21 cellular contexts compared by ENCODE assay signal in genomic region chr15:96125681-96126080, GRCh38.
DNase-seq lines count a peak whose midpoint lies in the region; ATAC-seq and TF ChIP-seq lines count a peak whose summit lies in the region.
"Had no signal": no experiment of that assay in that cellular context is flagged by ENCODE, and none has a peak within 500 bp of the region (broad histone marks: within the 10 kb centered on the region; RNA-seq: fewer than 3 reads in every experiment).

No MANE protein-coding gene starts in this region.

- CTCF ChIA-PET in MCF 10A (lab: Yijun Ruan, JAX) = no interaction called here

- no peak overlapping the region for H3K4me3 ChIP-seq in breast epithelium
- H3K4me3 ChIP-seq in fibroblast of villous mesenchyme (ENCODE audit: low read depth, low read length) = no peak overlapping the region
- H3K4me3 ChIP-seq in colonic mucosa = no peak overlapping the region
- no peak overlapping the region for H3K4me3 ChIP-seq in dorsolateral prefrontal cortex
- H3K4me3 ChIP-seq: hepatocyte had no signal

- no peaks in the 10 kb centered on the region for H3K4me1 ChIP-seq in breast epithelium
- H3K4me1 ChIP-seq in colonic mucosa = no peaks in the 10 kb centered on the region

- no peak overlapping the region for H3K27ac Mint-ChIP-seq in MCF 10A (ENCODE audit: low read depth, unreplicated experiment)
- H3K27ac Mint-ChIP-seq: activated CD4-positive, alpha-beta T cell treated with anti-CD3 and anti-CD28 coated beads, Interleukin-2, amount 10 ng/mL, durations not matched to agents 24 days and 14 days; stimulated activated naive CD8-positive, alpha-beta T cell treated with anti-CD3 and anti-CD28 coated beads, Interleukin-15, Interleukin-2, amounts not matched to agents 100 ng/mL and 50 ng/mL, for 24 hours had no signal

- H3K36me3 Mint-ChIP-seq in MCF 10A (ENCODE audit: insufficient read depth, unreplicated experiment) = peaks cover 6% of the 10 kb centered on the region

- H3K9me3 ChIP-seq in breast epithelium (no peaks in the 10 kb centered on the region), colonic mucosa (no peaks in the 10 kb centered on the region)

- POLR2A ChIA-PET in MCF 10A (lab: Yijun Ruan, JAX) = interaction anchor here (0.6 kb wide), 1 partner anchor 200 kb away, joined by 3 read pairs; no protein-coding TSS in a partner anchor

- TF ChIP-seq POLR2A in breast epithelium (IDR thresholded peaks at IDR 0.05) = no peak

- no TSS peak for BruUV-seq in MCF 10A (replicated peaks; lab: Mats Ljungman, UMichigan)

- no peaks in the 10 kb centered on the region for H3K9me3 Mint-ChIP-seq in MCF 10A (ENCODE audit: unreplicated experiment)
- H3K9me3 Mint-ChIP-seq: activated CD4-positive, alpha-beta T cell treated with anti-CD3 and anti-CD28 coated beads, Interleukin-2, amount 10 ng/mL, durations not matched to agents 24 days and 14 days; stimulated activated naive CD8-positive, alpha-beta T cell treated with anti-CD3 and anti-CD28 coated beads, Interleukin-15, Interleukin-2, amounts not matched to agents 100 ng/mL and 50 ng/mL, for 24 hours had no signal

- DNase-seq in MCF 10A (ENCODE audit: unreplicated experiment) (peak; percentile 47), breast epithelium (ENCODE audit: low spot score in 2 of 2) (no peak), amniotic epithelial cell (ENCODE audit: low read depth) (peak; percentile 11), fibroblast of villous mesenchyme (ENCODE audit: low read depth) (peak; percentile 28), GM19238 (ENCODE audit: insufficient read length, low spot score) (no peak), colonic mucosa (no peak), dorsolateral prefrontal cortex (no peak)
- no peak for DNase-seq in stimulated activated naive CD8-positive, alpha-beta T cell treated with anti-CD3 and anti-CD28 coated beads, Interleukin-15, Interleukin-2, amounts not matched to agents 100 U/mL and 50 U/mL, for 24 hours
- DNase-seq: activated CD4-positive, alpha-beta T cell treated with anti-CD3 and anti-CD28 coated beads, Interleukin-2, amount 10 ng/mL, durations not matched to agents 24 days and 14 days; activated CD8-positive, alpha-beta memory T cell treated with anti-CD3 and anti-CD28 coated beads, Interleukin-2, amount 50 U/mL, for 4 hours; activated effector memory CD4-positive, alpha-beta T cell treated with anti-CD3 and anti-CD28 coated beads, Interleukin-2, amount 50 U/mL, for 16 hours; anterior cingulate cortex; DMS153; kidney; NCI-H2029 treated with DMSO at 0.1 percent for 48 hours; NCI-H524 treated with DMSO at 0.1 percent for 48 hours; retina; T-helper 9 cell had no signal

- no peaks in the 10 kb centered on the region for H3K27me3 Mint-ChIP-seq in MCF 10A (ENCODE audit: insufficient read depth, unreplicated experiment)
- H3K27me3 Mint-ChIP-seq: activated CD4-positive, alpha-beta T cell treated with anti-CD3 and anti-CD28 coated beads, Interleukin-2, amount 10 ng/mL, durations not matched to agents 24 days and 14 days had no signal

- H3K27me3 ChIP-seq in breast epithelium (no peaks in the 10 kb centered on the region), colonic mucosa (no peaks in the 10 kb centered on the region), dorsolateral prefrontal cortex (peaks cover 0 to 11% (median 0%) of the 10 kb centered on the region in 45 donors)
- H3K27me3 ChIP-seq: hepatocyte had no signal

- H3K27ac ChIP-seq in breast epithelium (no peak overlapping the region), colonic mucosa (no peak overlapping the region), dorsolateral prefrontal cortex (no peak overlapping the region)
- H3K27ac ChIP-seq: C4-2B, hepatocyte had no signal

- no peak for ATAC-seq in stimulated activated naive CD8-positive, alpha-beta T cell treated with anti-CD3 and anti-CD28 coated beads, Interleukin-15, Interleukin-2, amounts not matched to agents 100 U/mL and 50 U/mL, for 24 hours

- intact Hi-C loops in MCF 10A (cut with micrococcal nuclease) = loop anchor here (10.0 kb wide), 1 partner anchor 199 kb away; no protein-coding TSS in a partner anchor
- intact Hi-C loops in breast epithelium (cut with DNase I; ENCODE audit: low total_unique reads) = no loop called here
- intact Hi-C loops in colonic mucosa (cut with DNase I) = no loop called here
- intact Hi-C loops in dorsolateral prefrontal cortex (cut with DNase I) = loop anchor here in 1 of 2 donors (10.0 kb wide), 1 partner anchor 59 kb away; no protein-coding TSS in a partner anchor

- no peak overlapping the region for H3K9ac ChIP-seq in colonic mucosa (ENCODE audit: low read depth in 2 of 2, low read length in 2 of 2)

- H3K4me1 Mint-ChIP-seq in MCF 10A (ENCODE audit: insufficient read depth, unreplicated experiment) = peaks cover 15% of the 10 kb centered on the region
- H3K4me1 Mint-ChIP-seq: activated CD4-positive, alpha-beta T cell treated with anti-CD3 and anti-CD28 coated beads, Interleukin-2, amount 10 ng/mL, durations not matched to agents 24 days and 14 days had no signal

- no peak for TF ChIP-seq CTCF in MCF 10A (IDR thresholded peaks at IDR 0.05; ENCODE audit: unreplicated experiment)
- no peak for TF ChIP-seq CTCF in breast epithelium (IDR thresholded peaks at IDR 0.05)
- no peak for TF ChIP-seq CTCF in fibroblast of villous mesenchyme (IDR thresholded peaks at IDR 0.05; ENCODE audit: insufficient read depth, low read depth, low read length)
- no peak for TF ChIP-seq CTCF in colonic mucosa (IDR thresholded peaks at IDR 0.05)
- no peak for TF ChIP-seq CTCF in dorsolateral prefrontal cortex (IDR thresholded peaks at IDR 0.05 in 54 of 56, conservative IDR thresholded peaks at IDR 0.05 in 2 of 56; ENCODE audit: low read depth in 1 of 56, partially characterized antibody in 56 of 56)

- H3K36me3 ChIP-seq in breast epithelium = no peaks in the 10 kb centered on the region
- H3K36me3 ChIP-seq in colonic mucosa = no peaks in the 10 kb centered on the region

- no peak overlapping the region for H3K4me3 Mint-ChIP-seq in MCF 10A (ENCODE audit: unreplicated experiment)
- H3K4me3 Mint-ChIP-seq: activated CD4-positive, alpha-beta T cell treated with anti-CD3 and anti-CD28 coated beads, Interleukin-2, amount 10 ng/mL, durations not matched to agents 24 days and 14 days; stimulated activated naive CD8-positive, alpha-beta T cell treated with anti-CD3 and anti-CD28 coated beads, Interleukin-15, Interleukin-2, amounts not matched to agents 100 ng/mL and 50 ng/mL, for 24 hours had no signal

Comparison
In these comparisons a context has a peak if more than half of its experiments do, and no peak if none do; other contexts are left out.
1. DNase-seq: peak in MCF 10A (single experiment), amniotic epithelial cell (single experiment) and fibroblast of villous mesenchyme (single experiment); none in breast epithelium (0 of 2), GM19238 (single experiment), colonic mucosa (single experiment), stimulated activated naive CD8-positive, alpha-beta T cell treated with anti-CD3 and anti-CD28 coated beads, Interleukin-15, Interleukin-2, amounts not matched to agents 100 U/mL and 50 U/mL, for 24 hours (single experiment) and dorsolateral prefrontal cortex (0 of 10).